29 cellular contexts compared by ENCODE assay signal in genomic region chr5:1728846-1729245, GRCh38.
DNase-seq lines count a peak whose midpoint lies in the region; ATAC-seq, FAIRE-seq and TF ChIP-seq lines count a peak whose summit lies in the region.
"Had no signal": no experiment of that assay in that cellular context is flagged by ENCODE, and none has a peak within 500 bp of the region (broad histone marks: within the 10 kb centered on the region; RNA-seq: fewer than 3 reads in every experiment).

No MANE protein-coding gene starts in this region.

- peaks cover 3 to 9% of the 10 kb centered on the region in 2 donors for H3K27me3 Mint-ChIP-seq in natural killer cell (ENCODE audit: low read depth in 2 of 2)
- H3K27me3 Mint-ChIP-seq in natural killer cell treated with Interleukin-12 subunit alpha and Interleukin-12 subunit beta and Interleukin-15 and Interleukin-18, amount 100 ng/mL, for 72 hours, result peaks cover 6 to 9% of the 10 kb centered on the region in 2 donors
- H3K27me3 Mint-ChIP-seq in endothelial cell (ENCODE audit: unreplicated experiment), result peaks cover 9% of the 10 kb centered on the region
- no peaks in the 10 kb centered on the region for H3K27me3 Mint-ChIP-seq in osteocyte (ENCODE audit: unreplicated experiment)

- H3K4me3 Mint-ChIP-seq in natural killer cell, result no peak overlapping the region
- H3K4me3 Mint-ChIP-seq in natural killer cell treated with Interleukin-12 subunit alpha and Interleukin-12 subunit beta and Interleukin-15 and Interleukin-18, amount 100 ng/mL, for 72 hours, result no peak overlapping the region
- no peak overlapping the region for H3K4me3 Mint-ChIP-seq in endothelial cell (ENCODE audit: unreplicated experiment)
- H3K4me3 Mint-ChIP-seq in osteocyte (ENCODE audit: unreplicated experiment), result no peak overlapping the region
- H3K4me3 Mint-ChIP-seq: activated CD8-positive, alpha-beta T cell treated with anti-CD3 and anti-CD28 coated beads for 36 hours; IgD-negative memory B cell; T-cell had no signal

- no peak for TF ChIP-seq CTCF in natural killer cell (IDR thresholded peaks at IDR 0.05)
- no peak for TF ChIP-seq CTCF in endothelial cell (IDR thresholded peaks at IDR 0.05; ENCODE audit: unreplicated experiment)
- no peak for TF ChIP-seq CTCF in osteocyte (IDR thresholded peaks at IDR 0.05)

- no peak for ATAC-seq in natural killer cell
- no peak for ATAC-seq in natural killer cell treated with Interleukin-12 subunit alpha and Interleukin-12 subunit beta and Interleukin-15 and Interleukin-18, amount 100 ng/mL, for 72 hours
- ATAC-seq: activated CD8-positive, alpha-beta T cell treated with anti-CD3 and anti-CD28 coated beads for 36 hours; T-cell had no signal

- DNase-seq in natural killer cell (peak; percentile 4), endothelial cell (ENCODE audit: low spot score) (peak; percentile 0), osteocyte (ENCODE audit: extremely low spot score, unreplicated experiment) (peak; percentile 82), ureter (ENCODE audit: low spot score) (peak; percentile 37), NCI-H446 treated with DMSO at 0.1 percent for 48 hours (lab: John Stamatoyannopoulos, UW) (no peak), HTR-8/SVneo (ENCODE audit: insufficient read length, low spot score) (no peak)
- DNase-seq in natural killer cell treated with Interleukin-12 subunit alpha and Interleukin-12 subunit beta and Interleukin-15 and Interleukin-18, amount 100 ng/mL, for 72 hours (ENCODE audit: low spot score), result no peak
- DNase-seq in activated naive CD4-positive, alpha-beta T cell treated with Interleukin-2 at 50 U/mL for 16 hours, result no peak
- DNase-seq: activated CD4-positive, CD25-positive, alpha-beta regulatory T cell; activated CD8-positive, alpha-beta T cell treated with anti-CD3 and anti-CD28 coated beads for 36 hours; activated T-cell treated with anti-CD3 and anti-CD28 coated beads, Interleukin-2, amount 50 U/mL, for 1 hour; brain microvascular endothelial cell; Caco-2; DMS79 treated with DMSO at 0.1 percent for 48 hours; effector CD4-positive, alpha-beta T cell; GF-D8; GOT3; mesenchymal stem cell; NCI-H1105 treated with DMSO at 0.1 percent for 48 hours; NCI-H2029; NCI-H226; NCI-H748 treated with DMSO at 0.1 percent for 48 hours; occipital lobe; retina; SJCRH30; stimulated activated CD4-positive, alpha-beta T cell treated with anti-CD3 and anti-CD28 coated beads, Interleukin-2, amount 100 ng/mL, for 48 hours; substantia nigra had no signal

- peaks cover 0 to 6% of the 10 kb centered on the region in 2 donors for H3K4me1 Mint-ChIP-seq in natural killer cell
- H3K4me1 Mint-ChIP-seq in natural killer cell treated with Interleukin-12 subunit alpha and Interleukin-12 subunit beta and Interleukin-15 and Interleukin-18, amount 100 ng/mL, for 72 hours (ENCODE audit: low read depth in 2 of 2), result no peaks in the 10 kb centered on the region
- H3K4me1 Mint-ChIP-seq in endothelial cell (ENCODE audit: unreplicated experiment), result no peaks in the 10 kb centered on the region
- no peaks in the 10 kb centered on the region for H3K4me1 Mint-ChIP-seq in osteocyte (ENCODE audit: unreplicated experiment)
- H3K4me1 Mint-ChIP-seq: IgD-negative memory B cell, T-cell had no signal

- no peak overlapping the region for H3K27ac Mint-ChIP-seq in natural killer cell
- H3K27ac Mint-ChIP-seq in natural killer cell treated with Interleukin-12 subunit alpha and Interleukin-12 subunit beta and Interleukin-15 and Interleukin-18, amount 100 ng/mL, for 72 hours, result no peak overlapping the region
- no peak overlapping the region for H3K27ac Mint-ChIP-seq in endothelial cell (ENCODE audit: unreplicated experiment)
- no peak overlapping the region for H3K27ac Mint-ChIP-seq in osteocyte (ENCODE audit: unreplicated experiment)
- H3K27ac Mint-ChIP-seq: activated CD8-positive, alpha-beta T cell treated with anti-CD3 and anti-CD28 coated beads for 36 hours; IgD-negative memory B cell; T-cell had no signal

- H3K36me3 Mint-ChIP-seq in natural killer cell (no peaks in the 10 kb centered on the region), endothelial cell (ENCODE audit: low read depth, unreplicated experiment) (peaks cover 5% of the 10 kb centered on the region), osteocyte (ENCODE audit: unreplicated experiment) (no peaks in the 10 kb centered on the region)
- H3K36me3 Mint-ChIP-seq in natural killer cell treated with Interleukin-12 subunit alpha and Interleukin-12 subunit beta and Interleukin-15 and Interleukin-18, amount 100 ng/mL, for 72 hours, result no peaks in the 10 kb centered on the region
- H3K36me3 Mint-ChIP-seq: IgD-negative memory B cell, T-cell had no signal

- FAIRE-seq in HTR-8/SVneo (lab: Jason Lieb, UNC), result no peak

- no peaks in the 10 kb centered on the region for H3K9me3 Mint-ChIP-seq in natural killer cell
- no peaks in the 10 kb centered on the region for H3K9me3 Mint-ChIP-seq in natural killer cell treated with Interleukin-12 subunit alpha and Interleukin-12 subunit beta and Interleukin-15 and Interleukin-18, amount 100 ng/mL, for 72 hours
- H3K9me3 Mint-ChIP-seq in endothelial cell (ENCODE audit: unreplicated experiment), result no peaks in the 10 kb centered on the region
- no peaks in the 10 kb centered on the region for H3K9me3 Mint-ChIP-seq in osteocyte (ENCODE audit: unreplicated experiment)
- H3K9me3 Mint-ChIP-seq: activated CD8-positive, alpha-beta T cell treated with anti-CD3 and anti-CD28 coated beads for 36 hours; IgD-negative memory B cell; T-cell had no signal

- intact Hi-C loops in natural killer cell (cut with micrococcal nuclease), result no loop called here

Comparison
In these comparisons a context has a peak if more than half of its experiments do, and no peak if none do; other contexts are left out.
1. DNase-seq: peak in natural killer cell (single experiment), endothelial cell (single experiment), osteocyte (single experiment) and ureter (single experiment); none in natural killer cell treated with Interleukin-12 subunit alpha and Interleukin-12 subunit beta and Interleukin-15 and Interleukin-18, amount 100 ng/mL, for 72 hours (single experiment), NCI-H446 treated with DMSO at 0.1 percent for 48 hours (single experiment), HTR-8/SVneo (single experiment) and activated naive CD4-positive, alpha-beta T cell treated with Interleukin-2 at 50 U/mL for 16 hours (single experiment).